In the genomic region with DNA sequence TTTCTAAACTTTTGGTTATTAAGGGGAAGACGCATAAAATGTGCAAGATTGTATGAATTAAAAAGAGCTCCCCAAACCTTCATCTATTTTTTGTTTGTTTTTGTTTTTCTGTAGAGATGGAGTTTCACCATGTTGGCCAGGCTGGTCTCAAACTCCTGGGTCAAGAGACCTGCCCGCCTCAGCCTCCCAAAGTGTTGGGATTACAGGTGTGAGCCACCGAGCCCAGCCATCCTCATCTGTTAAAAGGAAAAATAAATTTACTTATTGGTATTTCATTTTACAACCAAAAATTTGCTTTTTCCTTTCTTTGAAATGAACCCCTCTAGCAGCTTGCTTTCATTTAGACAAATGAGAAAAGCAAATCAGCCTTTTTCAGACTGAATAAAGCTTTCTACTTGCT, we compare ENCODE assay signal across 18 cellular contexts. TPM values are rescaled to one million over a fixed set of nuclear protein-coding genes. Genes with fewer than 3 reads are reported as not detected.
DNase-seq lines count a peak whose midpoint lies in the region; ATAC-seq, FAIRE-seq and TF ChIP-seq lines count a peak whose summit lies in the region.
"Had no signal": no experiment of that assay in that cellular context is flagged by ENCODE, and none has a peak within 500 bp of the region (broad histone marks: within the 10 kb centered on the region; RNA-seq: fewer than 3 reads in every experiment).

No MANE protein-coding gene starts in this region.

- no peak overlapping the region for H3K4me3 Mint-ChIP-seq in CD8-positive, alpha-beta memory T cell
- no peak overlapping the region for H3K4me3 Mint-ChIP-seq in T-helper 17 cell
- H3K4me3 Mint-ChIP-seq: CD4-positive, CD25-positive, alpha-beta regulatory T cell; H9 had no signal

- peaks cover under 1% of the 10 kb centered on the region for H3K36me3 ChIP-seq in CD8-positive, alpha-beta memory T cell (ENCODE audit: insufficient read depth, low read length)
- H3K36me3 ChIP-seq in DND-41 (ENCODE audit: insufficient read depth, low read length) (no peaks in the 10 kb centered on the region), mesenchymal stem cell (ENCODE audit: control insufficient read depth in 1 of 2, insufficient read depth in 2 of 2, low read depth in 1 of 2, low read length in 2 of 2) (no peaks in the 10 kb centered on the region)
- H3K36me3 ChIP-seq: BE2C had no signal

- no peak overlapping the region for H3K23ac ChIP-seq in mesenchymal stem cell (ENCODE audit: low read length in 2 of 2)

- no peak for ATAC-seq in DND-41 (ENCODE audit: insufficient read depth, low read depth)
- no peak for ATAC-seq in T-helper 17 cell

- peaks cover 3 to 5% (median 4%) of the 10 kb centered on the region in 3 donors for H3K36me3 Mint-ChIP-seq in CD8-positive, alpha-beta memory T cell
- H3K36me3 Mint-ChIP-seq in T-helper 17 cell (ENCODE audit: low read depth) = peaks cover 4% of the 10 kb centered on the region

- H3K27ac ChIP-seq in CD8-positive, alpha-beta memory T cell (ENCODE audit: low read depth, low read length) = peak overlapping the region; percentile 13
- H3K27ac ChIP-seq in DND-41 (ENCODE audit: low read length) (no peak overlapping the region), mesenchymal stem cell (ENCODE audit: low read length, poor library complexity, severe bottlenecking) (peak overlapping the region; percentile 90)

- POLR2A ChIA-PET in CD8-positive, alpha-beta memory T cell (lab: Charles Lee) = interaction anchor here (0.9 kb wide), 1 partner anchor 15 kb away, joined by 3 read pairs; no protein-coding TSS in a partner anchor

- peaks cover 27 to 42% (median 32%) of the 10 kb centered on the region in 3 donors for H3K4me1 Mint-ChIP-seq in CD8-positive, alpha-beta memory T cell
- peaks cover 14% of the 10 kb centered on the region for H3K4me1 Mint-ChIP-seq in T-helper 17 cell

- H2BK12ac ChIP-seq in mesenchymal stem cell (ENCODE audit: low read length in 2 of 2) = no peak overlapping the region

- H2BK5ac ChIP-seq in mesenchymal stem cell (ENCODE audit: low read depth, low read length, poor library complexity, severe bottlenecking) = no peak overlapping the region

- H3K27me3 ChIP-seq in CD8-positive, alpha-beta memory T cell (ENCODE audit: insufficient read depth, low read length, poor library complexity, severe bottlenecking) = no peaks in the 10 kb centered on the region
- H3K27me3 ChIP-seq in DND-41 (ENCODE audit: insufficient read depth, low read length, poor library complexity) (no peaks in the 10 kb centered on the region), mesenchymal stem cell (ENCODE audit: control insufficient read depth in 1 of 2, insufficient read depth in 1 of 2, low read length in 2 of 2) (no peaks in the 10 kb centered on the region)
- H3K27me3 ChIP-seq: BE2C had no signal

- CTCF ChIA-PET in CD8-positive, alpha-beta memory T cell (lab: Charles Lee) = interaction anchor here (0.7 to 2.6 kb wide), 5 partner anchors 9 to 63 kb away, joined by 3 to 11 read pairs (median 3); no protein-coding TSS in a partner anchor

- no peak overlapping the region for H3K9ac ChIP-seq in DND-41 (ENCODE audit: low read depth, low read length)
- H3K9ac ChIP-seq in mesenchymal stem cell (ENCODE audit: low read length) = no peak overlapping the region

- no peak overlapping the region for H3K4ac ChIP-seq in mesenchymal stem cell (ENCODE audit: low read depth in 1 of 2, low read length in 2 of 2)

- H2BK15ac ChIP-seq in mesenchymal stem cell (ENCODE audit: low read depth, poor library complexity, severe bottlenecking) = no peak overlapping the region

- H2AFZ ChIP-seq in DND-41 (ENCODE audit: low read depth, low read length) (peak overlapping the region; percentile 42; the same call in 1 of the 2 replicates), mesenchymal stem cell (ENCODE audit: low read depth, low read length) (no peak overlapping the region)

- no peaks in the 10 kb centered on the region for H3K9me3 Mint-ChIP-seq in CD8-positive, alpha-beta memory T cell
- H3K9me3 Mint-ChIP-seq: H9 had no signal

- WGBS in mesenchymal stem cell = no CpG with 5 or more reads among the region's 3 CpGs

- H3K4me1 ChIP-seq in CD8-positive, alpha-beta memory T cell (ENCODE audit: insufficient read depth, low read length) = no peaks in the 10 kb centered on the region
- H3K4me1 ChIP-seq in DND-41 (ENCODE audit: insufficient read depth, low read length) (no peaks in the 10 kb centered on the region), mesenchymal stem cell (ENCODE audit: control insufficient read depth, insufficient read depth, low read depth, low read length) (peaks cover 10% of the 10 kb centered on the region)
- H3K4me1 ChIP-seq: BE2C had no signal

- no peak overlapping the region for H3K27ac Mint-ChIP-seq in CD8-positive, alpha-beta memory T cell
- peak overlapping the region; percentile 70 for H3K27ac Mint-ChIP-seq in T-helper 17 cell
- H3K27ac Mint-ChIP-seq: CD4-positive, CD25-positive, alpha-beta regulatory T cell; H9 had no signal

- H4K91ac ChIP-seq in mesenchymal stem cell (ENCODE audit: low read length) = no peak overlapping the region

- no peak for DNase-seq in CD8-positive, alpha-beta memory T cell
- DNase-seq in DND-41 (no peak), T-helper 17 cell (no peak), mesenchymal stem cell (no peak), HK-2 (ENCODE audit: unreplicated experiment) (no peak), HTR-8/SVneo (ENCODE audit: insufficient read length, low spot score) (no peak), NCI-H187 (lab: John Stamatoyannopoulos, UW) (no peak)
- DNase-seq: ACHN; BE2C; C1 segment of cervical spinal cord; Caco-2; CD4-positive, CD25-positive, alpha-beta regulatory T cell; GDM1; GOT3; H9 had no signal

- no peak overlapping the region for H3K14ac ChIP-seq in mesenchymal stem cell (ENCODE audit: low read length in 2 of 2)

- H3K9me3 ChIP-seq in CD8-positive, alpha-beta memory T cell (ENCODE audit: low read length) = no peaks in the 10 kb centered on the region
- H3K9me3 ChIP-seq in DND-41 (ENCODE audit: insufficient read depth, low read length, severe bottlenecking) (no peaks in the 10 kb centered on the region), T-helper 17 cell (ENCODE audit: control insufficient read depth, low read length, poor library complexity, severe bottlenecking) (no peaks in the 10 kb centered on the region), mesenchymal stem cell (ENCODE audit: control insufficient read depth, low read length) (no peaks in the 10 kb centered on the region)
- H3K9me3 ChIP-seq: BE2C, Caco-2 had no signal

- H4K20me1 ChIP-seq in DND-41 (ENCODE audit: insufficient read depth, low read length) = no peaks in the 10 kb centered on the region

- H3K4me2 ChIP-seq in DND-41 (ENCODE audit: insufficient read depth, low read length) = no peak overlapping the region
- no peak overlapping the region for H3K4me2 ChIP-seq in mesenchymal stem cell (ENCODE audit: low read length, poor library complexity, severe bottlenecking)

- H3K79me2 ChIP-seq in DND-41 (ENCODE audit: insufficient read depth, low read length) = no peaks in the 10 kb centered on the region

- H3K18ac ChIP-seq in mesenchymal stem cell (ENCODE audit: low read depth in 1 of 2, low read length in 2 of 2) = no peak overlapping the region

- no peak overlapping the region for H2AK5ac ChIP-seq in mesenchymal stem cell (ENCODE audit: low read length, severe bottlenecking)

- no peak overlapping the region for H3K4me3 ChIP-seq in CD8-positive, alpha-beta memory T cell (ENCODE audit: low read length)
- H3K4me3 ChIP-seq in DND-41 (ENCODE audit: low read depth in 1 of 2, low read length in 2 of 2) (no peak overlapping the region), mesenchymal stem cell (ENCODE audit: insufficient read depth in 1 of 2, low read depth in 1 of 2, low read length in 2 of 2) (no peak overlapping the region)

- H3K79me1 ChIP-seq in mesenchymal stem cell (replicated peaks; ENCODE audit: low read length, poor library complexity, severe bottlenecking) = peaks cover 2% of the 10 kb centered on the region

- no peaks in the 10 kb centered on the region for H3K27me3 Mint-ChIP-seq in CD8-positive, alpha-beta memory T cell
- H3K27me3 Mint-ChIP-seq in T-helper 17 cell = no peaks in the 10 kb centered on the region

- H2BK120ac ChIP-seq in mesenchymal stem cell (ENCODE audit: low read depth, low read length) = no peak overlapping the region

- FAIRE-seq in HTR-8/SVneo (lab: Jason Lieb, UNC) = no peak
- FAIRE-seq: A204.1, D721Med, GM12892 had no signal

- no peak overlapping the region for H4K8ac ChIP-seq in mesenchymal stem cell (ENCODE audit: low read length)

- TF ChIP-seq CTCF in DND-41 (IDR thresholded peaks at IDR 0.05; ENCODE audit: borderline replicate concordance, extremely low read depth, low read length, poor library complexity, severe bottlenecking) = no peak

RNA-seq across cellular contexts. Expression of gene RNF157, which starts 23.2 kb away (rescaled TPM):
- total RNA-seq in CD8-positive, alpha-beta memory T cell = 10 to 100 TPM; 13.9 TPM
- 10.7 TPM for polyA plus RNA-seq in CD8-positive, alpha-beta memory T cell
- 10 to 100 TPM; 43.5 to 45.3 TPM for total RNA-seq in T-helper 17 cell
- polyA plus RNA-seq in mesenchymal stem cell (2013, experiment 1 of 2) = 5.8 TPM
- polyA plus RNA-seq in mesenchymal stem cell (2013, experiment 2 of 2) = 5.5 TPM

RNA-seq across cellular contexts. Expression of gene UBALD2, which starts 48.1 kb away (rescaled TPM):
- total RNA-seq in CD8-positive, alpha-beta memory T cell = 100 to 1,000 TPM; 125 to 133 TPM
- polyA plus RNA-seq in CD8-positive, alpha-beta memory T cell = 8.7 TPM
- 100 to 1,000 TPM; 201 to 252 TPM for total RNA-seq in T-helper 17 cell
- polyA plus RNA-seq in mesenchymal stem cell (2013, experiment 1 of 2) = 74.6 TPM
- 80.5 TPM for polyA plus RNA-seq in mesenchymal stem cell (2013, experiment 2 of 2)
